Comparison of ENCODE assay signal across 1 cellular context in the genomic region with DNA sequence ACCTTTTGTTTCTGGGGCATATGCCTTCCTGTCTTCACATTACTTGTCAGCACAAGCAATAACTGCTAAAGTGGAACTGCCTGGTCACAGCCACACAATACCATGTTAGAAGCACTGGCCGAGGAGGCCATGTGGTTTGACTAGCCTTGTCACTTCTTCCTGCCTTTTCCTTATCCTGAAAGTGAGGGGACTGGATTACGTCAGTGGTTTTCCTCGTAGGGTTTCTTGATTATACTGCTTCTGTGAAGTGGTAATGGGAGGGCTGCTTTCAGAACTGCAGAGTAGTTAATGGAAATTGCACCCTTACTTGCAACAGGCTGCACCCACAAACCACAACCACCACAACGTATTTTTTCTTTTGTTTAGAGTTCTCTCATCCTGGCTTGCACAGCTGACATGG.
TF ChIP-seq lines count a peak whose summit lies in the region.

No MANE protein-coding gene starts in this region.

TF ChIP-seq in GM23338, 12 proteins besides CTCF, POLR2A, EP300 and RAD21 (continued from another document):
- TF ChIP-seq, protein P1, sequence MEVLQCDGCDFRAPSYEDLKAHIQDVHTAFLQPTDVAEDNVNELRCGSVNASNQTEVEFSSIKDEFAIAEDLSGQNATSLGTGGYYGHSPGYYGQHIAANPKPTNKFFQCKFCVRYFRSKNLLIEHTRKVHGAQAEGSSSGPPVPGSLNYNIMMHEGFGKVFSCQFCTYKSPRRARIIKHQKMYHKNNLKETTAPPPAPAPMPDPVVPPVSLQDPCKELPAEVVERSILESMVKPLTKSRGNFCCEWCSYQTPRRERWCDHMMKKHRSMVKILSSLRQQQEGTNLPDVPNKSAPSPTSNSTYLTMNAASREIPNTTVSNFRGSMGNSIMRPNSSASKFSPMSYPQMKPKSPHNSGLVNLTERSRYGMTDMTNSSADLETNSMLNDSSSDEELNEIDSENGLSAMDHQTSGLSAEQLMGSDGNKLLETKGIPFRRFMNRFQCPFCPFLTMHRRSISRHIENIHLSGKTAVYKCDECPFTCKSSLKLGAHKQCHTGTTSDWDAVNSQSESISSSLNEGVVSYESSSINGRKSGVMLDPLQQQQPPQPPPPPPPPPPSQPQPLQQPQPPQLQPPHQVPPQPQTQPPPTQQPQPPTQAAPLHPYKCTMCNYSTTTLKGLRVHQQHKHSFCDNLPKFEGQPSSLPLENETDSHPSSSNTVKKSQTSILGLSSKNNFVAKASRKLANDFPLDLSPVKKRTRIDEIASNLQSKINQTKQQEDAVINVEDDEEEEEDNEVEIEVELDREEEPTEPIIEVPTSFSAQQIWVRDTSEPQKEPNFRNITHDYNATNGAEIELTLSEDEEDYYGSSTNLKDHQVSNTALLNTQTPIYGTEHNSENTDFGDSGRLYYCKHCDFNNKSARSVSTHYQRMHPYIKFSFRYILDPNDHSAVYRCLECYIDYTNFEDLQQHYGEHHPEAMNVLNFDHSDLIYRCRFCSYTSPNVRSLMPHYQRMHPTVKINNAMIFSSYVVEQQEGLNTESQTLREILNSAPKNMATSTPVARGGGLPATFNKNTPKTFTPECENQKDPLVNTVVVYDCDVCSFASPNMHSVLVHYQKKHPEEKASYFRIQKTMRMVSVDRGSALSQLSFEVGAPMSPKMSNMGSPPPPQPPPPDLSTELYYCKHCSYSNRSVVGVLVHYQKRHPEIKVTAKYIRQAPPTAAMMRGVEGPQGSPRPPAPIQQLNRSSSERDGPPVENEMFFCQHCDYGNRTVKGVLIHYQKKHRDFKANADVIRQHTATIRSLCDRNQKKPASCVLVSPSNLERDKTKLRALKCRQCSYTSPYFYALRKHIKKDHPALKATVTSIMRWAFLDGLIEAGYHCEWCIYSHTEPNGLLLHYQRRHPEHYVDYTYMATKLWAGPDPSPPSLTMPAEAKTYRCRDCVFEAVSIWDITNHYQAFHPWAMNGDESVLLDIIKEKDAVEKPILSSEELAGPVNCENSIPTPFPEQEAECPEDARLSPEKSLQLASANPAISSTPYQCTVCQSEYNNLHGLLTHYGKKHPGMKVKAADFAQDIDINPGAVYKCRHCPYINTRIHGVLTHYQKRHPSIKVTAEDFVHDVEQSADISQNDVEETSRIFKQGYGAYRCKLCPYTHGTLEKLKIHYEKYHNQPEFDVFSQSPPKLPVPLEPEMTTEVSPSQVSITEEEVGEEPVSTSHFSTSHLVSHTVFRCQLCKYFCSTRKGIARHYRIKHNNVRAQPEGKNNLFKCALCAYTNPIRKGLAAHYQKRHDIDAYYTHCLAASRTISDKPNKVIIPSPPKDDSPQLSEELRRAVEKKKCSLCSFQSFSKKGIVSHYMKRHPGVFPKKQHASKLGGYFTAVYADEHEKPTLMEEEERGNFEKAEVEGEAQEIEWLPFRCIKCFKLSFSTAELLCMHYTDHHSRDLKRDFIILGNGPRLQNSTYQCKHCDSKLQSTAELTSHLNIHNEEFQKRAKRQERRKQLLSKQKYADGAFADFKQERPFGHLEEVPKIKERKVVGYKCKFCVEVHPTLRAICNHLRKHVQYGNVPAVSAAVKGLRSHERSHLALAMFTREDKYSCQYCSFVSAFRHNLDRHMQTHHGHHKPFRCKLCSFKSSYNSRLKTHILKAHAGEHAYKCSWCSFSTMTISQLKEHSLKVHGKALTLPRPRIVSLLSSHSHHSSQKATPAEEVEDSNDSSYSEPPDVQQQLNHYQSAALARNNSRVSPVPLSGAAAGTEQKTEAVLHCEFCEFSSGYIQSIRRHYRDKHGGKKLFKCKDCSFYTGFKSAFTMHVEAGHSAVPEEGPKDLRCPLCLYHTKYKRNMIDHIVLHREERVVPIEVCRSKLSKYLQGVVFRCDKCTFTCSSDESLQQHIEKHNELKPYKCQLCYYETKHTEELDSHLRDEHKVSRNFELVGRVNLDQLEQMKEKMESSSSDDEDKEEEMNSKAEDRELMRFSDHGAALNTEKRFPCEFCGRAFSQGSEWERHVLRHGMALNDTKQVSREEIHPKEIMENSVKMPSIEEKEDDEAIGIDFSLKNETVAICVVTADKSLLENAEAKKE (CRISPR knock-in tag; IDR thresholded peaks at IDR 0.05): no peak
- no peak for TF ChIP-seq ZNF114 (CRISPR knock-in tag; IDR thresholded peaks at IDR 0.05)
- TF ChIP-seq STAT1 (IDR thresholded peaks at IDR 0.05; ENCODE audit: unreplicated experiment): no peak
- TF ChIP-seq, protein P2, sequence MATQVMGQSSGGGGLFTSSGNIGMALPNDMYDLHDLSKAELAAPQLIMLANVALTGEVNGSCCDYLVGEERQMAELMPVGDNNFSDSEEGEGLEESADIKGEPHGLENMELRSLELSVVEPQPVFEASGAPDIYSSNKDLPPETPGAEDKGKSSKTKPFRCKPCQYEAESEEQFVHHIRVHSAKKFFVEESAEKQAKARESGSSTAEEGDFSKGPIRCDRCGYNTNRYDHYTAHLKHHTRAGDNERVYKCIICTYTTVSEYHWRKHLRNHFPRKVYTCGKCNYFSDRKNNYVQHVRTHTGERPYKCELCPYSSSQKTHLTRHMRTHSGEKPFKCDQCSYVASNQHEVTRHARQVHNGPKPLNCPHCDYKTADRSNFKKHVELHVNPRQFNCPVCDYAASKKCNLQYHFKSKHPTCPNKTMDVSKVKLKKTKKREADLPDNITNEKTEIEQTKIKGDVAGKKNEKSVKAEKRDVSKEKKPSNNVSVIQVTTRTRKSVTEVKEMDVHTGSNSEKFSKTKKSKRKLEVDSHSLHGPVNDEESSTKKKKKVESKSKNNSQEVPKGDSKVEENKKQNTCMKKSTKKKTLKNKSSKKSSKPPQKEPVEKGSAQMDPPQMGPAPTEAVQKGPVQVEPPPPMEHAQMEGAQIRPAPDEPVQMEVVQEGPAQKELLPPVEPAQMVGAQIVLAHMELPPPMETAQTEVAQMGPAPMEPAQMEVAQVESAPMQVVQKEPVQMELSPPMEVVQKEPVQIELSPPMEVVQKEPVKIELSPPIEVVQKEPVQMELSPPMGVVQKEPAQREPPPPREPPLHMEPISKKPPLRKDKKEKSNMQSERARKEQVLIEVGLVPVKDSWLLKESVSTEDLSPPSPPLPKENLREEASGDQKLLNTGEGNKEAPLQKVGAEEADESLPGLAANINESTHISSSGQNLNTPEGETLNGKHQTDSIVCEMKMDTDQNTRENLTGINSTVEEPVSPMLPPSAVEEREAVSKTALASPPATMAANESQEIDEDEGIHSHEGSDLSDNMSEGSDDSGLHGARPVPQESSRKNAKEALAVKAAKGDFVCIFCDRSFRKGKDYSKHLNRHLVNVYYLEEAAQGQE (IDR thresholded peaks at IDR 0.05; ENCODE audit: unreplicated experiment): no peak
- TF ChIP-seq, protein P3, sequence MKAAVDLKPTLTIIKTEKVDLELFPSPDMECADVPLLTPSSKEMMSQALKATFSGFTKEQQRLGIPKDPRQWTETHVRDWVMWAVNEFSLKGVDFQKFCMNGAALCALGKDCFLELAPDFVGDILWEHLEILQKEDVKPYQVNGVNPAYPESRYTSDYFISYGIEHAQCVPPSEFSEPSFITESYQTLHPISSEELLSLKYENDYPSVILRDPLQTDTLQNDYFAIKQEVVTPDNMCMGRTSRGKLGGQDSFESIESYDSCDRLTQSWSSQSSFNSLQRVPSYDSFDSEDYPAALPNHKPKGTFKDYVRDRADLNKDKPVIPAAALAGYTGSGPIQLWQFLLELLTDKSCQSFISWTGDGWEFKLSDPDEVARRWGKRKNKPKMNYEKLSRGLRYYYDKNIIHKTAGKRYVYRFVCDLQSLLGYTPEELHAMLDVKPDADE (IDR thresholded peaks at IDR 0.05): no peak
- TF ChIP-seq EZH2 (IDR thresholded peaks at IDR 0.05; ENCODE audit: low read depth, unreplicated experiment): no peak
- no peak for TF ChIP-seq CREB1 (CRISPR knock-in tag; IDR thresholded peaks at IDR 0.05; ENCODE audit: low read depth)
- TF ChIP-seq EZH2phosphoT487 (IDR thresholded peaks at IDR 0.05; ENCODE audit: unreplicated experiment): no peak
- no peak for TF ChIP-seq POLR2AphosphoS5 (IDR thresholded peaks at IDR 0.05; ENCODE audit: low read depth)
